Comparison of ENCODE assay signal across 8 cellular contexts in the genomic region with DNA sequence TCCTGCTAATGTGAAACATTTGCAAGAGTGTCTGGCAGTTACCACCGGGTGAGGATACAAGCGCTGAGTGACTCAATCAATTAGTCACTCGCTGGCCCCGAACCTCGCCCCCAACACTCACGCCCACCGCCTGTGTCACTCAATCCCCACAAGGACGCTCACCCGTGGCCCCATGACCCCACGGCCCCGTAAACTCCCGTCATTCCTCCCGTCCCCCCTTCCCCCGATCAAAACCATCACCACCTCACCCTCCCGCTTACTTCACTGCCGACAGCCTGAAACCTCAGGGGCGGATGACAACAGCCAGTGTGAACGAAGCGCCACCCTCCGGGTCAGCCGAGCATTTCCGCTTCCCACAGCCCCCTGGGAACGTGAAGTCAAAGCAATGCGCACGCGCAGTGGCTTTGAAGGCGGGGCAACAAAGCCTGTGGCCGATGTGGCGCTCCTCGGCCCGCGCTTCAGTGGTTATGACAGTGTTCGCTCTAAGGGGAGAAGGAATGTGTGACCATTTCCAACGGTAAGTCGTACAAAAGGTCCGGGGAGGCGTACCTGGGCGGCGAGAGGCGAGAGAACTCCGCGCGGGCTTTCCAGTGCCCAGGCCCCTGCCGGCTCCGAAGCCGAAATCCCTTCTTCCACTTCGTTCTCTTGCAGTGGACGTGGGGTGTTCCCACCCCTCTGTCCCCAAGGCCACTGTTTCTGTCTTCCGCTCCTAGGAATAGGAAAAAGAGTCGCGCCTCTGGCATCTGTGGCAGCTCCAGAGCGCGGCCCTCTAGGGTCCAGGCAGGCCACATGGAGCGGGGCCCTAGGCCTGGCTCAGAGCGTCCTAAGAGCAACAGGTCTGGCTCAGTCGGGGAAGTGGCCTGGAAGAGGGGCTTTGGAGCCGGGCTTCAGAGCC. TPM values are rescaled to one million over a fixed set of nuclear protein-coding genes. Genes with fewer than 3 reads are reported as not detected.
DNase-seq lines count a peak whose midpoint lies in the region; ATAC-seq and TF ChIP-seq lines count a peak whose summit lies in the region.

ZNF674 (minus strand) TSS at position 311 of the 895 bp plus-strand sequence. CDS start 3,334 bp downstream, outside the sequence.

- H3K4me3 ChIP-seq in GM12865 (ENCODE audit: low read depth, low read length) (peak within 1 kb of the TSS; percentile 92), trophoblast cell (ENCODE audit: low read depth, low read length) (peak within 1 kb of the TSS; percentile 82), transverse colon (peak within 1 kb of the TSS; percentile 51 to 81 (median 72))

- peak within 1 kb of the TSS; percentile 81 for H4K8ac ChIP-seq in trophoblast cell (ENCODE audit: low read depth, low read length)

- H2AK5ac ChIP-seq in trophoblast cell (ENCODE audit: low read length), result peak within 1 kb of the TSS; percentile 29

- H3K27ac ChIP-seq in trophoblast cell (ENCODE audit: low read depth, low read length) (peak within 1 kb of the TSS; percentile 63), transverse colon (peak within 1 kb of the TSS; percentile 73 to 91 (median 80))

- peak within 1 kb of the TSS; percentile 98 for H3K9ac ChIP-seq in trophoblast cell (ENCODE audit: low read length)

- H3K9me3 Mint-ChIP-seq in activated naive CD8-positive, alpha-beta T cell treated with anti-CD3 and anti-CD28 coated beads, Interleukin-2, amount 10 ng/mL, durations not matched to agents 7 days and 5 days, result no peaks in the 10 kb centered on the region

- H2BK12ac ChIP-seq in trophoblast cell (ENCODE audit: low read length), result no peak within 1 kb of the TSS

- H4K12ac ChIP-seq in trophoblast cell (ENCODE audit: low read depth, low read length), result peak within 1 kb of the TSS; percentile 80

- DNase-seq in GM12865 (ENCODE audit: low read depth), result peak; percentile 95
- DNase-seq in NCI-H1092 (lab: John Stamatoyannopoulos, UW), result peak; percentile 94
- DNase-seq in SKM-1 (lab: John Stamatoyannopoulos, UW; ENCODE audit: unreplicated experiment), result peak; percentile 45
- DNase-seq in activated naive CD8-positive, alpha-beta T cell treated with anti-CD3 and anti-CD28 coated beads, Interleukin-2, amount 10 ng/mL, durations not matched to agents 7 days and 5 days, result peak; percentile 90
- peak; percentile 97 for DNase-seq in cardiac septum (ENCODE audit: low spot score)
- DNase-seq in trophoblast cell, result peak; percentile 82 to 95
- peak; percentile 94 for DNase-seq in transverse colon

- peak within 1 kb of the TSS; percentile 74 for H2BK120ac ChIP-seq in trophoblast cell (ENCODE audit: insufficient read depth, low read length, poor library complexity)

- H3K27me3 Mint-ChIP-seq in activated naive CD8-positive, alpha-beta T cell treated with anti-CD3 and anti-CD28 coated beads, Interleukin-2, amount 10 ng/mL, durations not matched to agents 7 days and 5 days, result no peaks in the 10 kb centered on the region

- ATAC-seq in HG02623 (IDR thresholded peaks at IDR 0.05; ENCODE audit: unreplicated experiment), result peak; percentile 84
- peak; percentile 95 for ATAC-seq in activated naive CD8-positive, alpha-beta T cell treated with anti-CD3 and anti-CD28 coated beads, Interleukin-2, amount 10 ng/mL, durations not matched to agents 7 days and 5 days (ENCODE audit: low read depth)

- H2AFZ ChIP-seq in trophoblast cell (ENCODE audit: insufficient read depth, low read length, poor library complexity), result peak within 1 kb of the TSS; percentile 84

- H3K27me3 ChIP-seq in trophoblast cell (ENCODE audit: insufficient read depth, low read length), result no peaks in the 10 kb centered on the region
- no peaks in the 10 kb centered on the region for H3K27me3 ChIP-seq in transverse colon

- POLR2A ChIA-PET in activated naive CD8-positive, alpha-beta T cell treated with anti-CD3 and anti-CD28 coated beads, Interleukin-2, amount 10 ng/mL, durations not matched to agents 7 days and 5 days (lab: Charles Lee), result no interaction called here

- peak within 1 kb of the TSS; percentile 90 for H3K4ac ChIP-seq in trophoblast cell (ENCODE audit: low read depth, low read length)

- TF ChIP-seq CTCF in GM12865 (IDR thresholded peaks at IDR 0.05; ENCODE audit: insufficient read depth, low read depth, low read length, missing control alignments) (peak; percentile 28), transverse colon (IDR thresholded peaks at IDR 0.05) (peak; percentile 23 to 68 (median 34))

- H4K91ac ChIP-seq in trophoblast cell (ENCODE audit: low read depth, low read length), result peak within 1 kb of the TSS; percentile 82

- H3K36me3 ChIP-seq in trophoblast cell (ENCODE audit: control insufficient read depth in 1 of 2, insufficient read depth in 2 of 2, low read length in 2 of 2) (peaks cover 2 to 6% of the 10 kb centered on the region in 2 experiments), transverse colon (no peaks in the 10 kb centered on the region)

- H3K9me3 ChIP-seq in trophoblast cell (ENCODE audit: insufficient read depth, low read depth, low read length), result no peaks in the 10 kb centered on the region
- no peaks in the 10 kb centered on the region for H3K9me3 ChIP-seq in transverse colon

- no CpG with 5 or more reads among the region's 57 CpGs for WGBS in trophoblast cell (ENCODE audit: extremely low coverage, insufficient coverage, insufficient read length)
- 50% methylated on average over 57 of the region's 57 CpGs; no CpG with 5 or more reads in 1 of the 2 donors for WGBS in transverse colon (ENCODE audit: low coverage in 1 of 2), 2 donors

- H3K36me3 Mint-ChIP-seq in activated naive CD8-positive, alpha-beta T cell treated with anti-CD3 and anti-CD28 coated beads, Interleukin-2, amount 10 ng/mL, durations not matched to agents 7 days and 5 days, result peaks cover 6% of the 10 kb centered on the region

- peak; percentile 79 for TF ChIP-seq POLR2A in transverse colon (IDR thresholded peaks at IDR 0.05)

- peak within 1 kb of the TSS; percentile 99 for H3K27ac Mint-ChIP-seq in activated naive CD8-positive, alpha-beta T cell treated with anti-CD3 and anti-CD28 coated beads, Interleukin-2, amount 10 ng/mL, durations not matched to agents 7 days and 5 days

- peaks cover 23% of the 10 kb centered on the region for H3K4me1 Mint-ChIP-seq in activated naive CD8-positive, alpha-beta T cell treated with anti-CD3 and anti-CD28 coated beads, Interleukin-2, amount 10 ng/mL, durations not matched to agents 7 days and 5 days

- H3K14ac ChIP-seq in trophoblast cell (ENCODE audit: low read length), result peak within 1 kb of the TSS; percentile 56

- H3K4me1 ChIP-seq in trophoblast cell (ENCODE audit: control insufficient read depth in 1 of 2, insufficient read depth in 2 of 2, low read length in 2 of 2) (peaks cover 3 to 5% of the 10 kb centered on the region in 2 experiments), transverse colon (peaks cover 0 to 18% (median 6%) of the 10 kb centered on the region in 4 donors)

- H3K4me2 ChIP-seq in trophoblast cell (ENCODE audit: low read length), result peak within 1 kb of the TSS; percentile 75

- H2BK5ac ChIP-seq in trophoblast cell (ENCODE audit: low read depth, low read length, poor library complexity), result peak within 1 kb of the TSS; percentile 49

- no peak for TF ChIP-seq EP300 in transverse colon (IDR thresholded peaks at IDR 0.05; ENCODE audit: low read depth)

- peaks cover 8% of the 10 kb centered on the region for H3K79me1 ChIP-seq in trophoblast cell (ENCODE audit: low read length)

- intact Hi-C loops in cardiac septum (cut with DNase I) (no loop called here), transverse colon (cut with DNase I; ENCODE audit: low total_unique reads) (no loop called here)

- H3K23ac ChIP-seq in trophoblast cell (ENCODE audit: low read length), result no peak within 1 kb of the TSS

- peaks cover 8% of the 10 kb centered on the region for H3K79me2 ChIP-seq in trophoblast cell (ENCODE audit: control insufficient read depth, insufficient read depth, low read length, poor library complexity)

- in situ Hi-C loops in transverse colon (cut with MboI; ENCODE audit: low pct_ligation_motif_present in 1 of 4, low pct_unique_long_range_greater_than_20kb in 1 of 4, low sequenced_read_pairs in 3 of 4), result no loop called here

- H3K4me3 Mint-ChIP-seq in activated naive CD8-positive, alpha-beta T cell treated with anti-CD3 and anti-CD28 coated beads, Interleukin-2, amount 10 ng/mL, durations not matched to agents 7 days and 5 days, result peak within 1 kb of the TSS; percentile 97

- H3K18ac ChIP-seq in trophoblast cell (ENCODE audit: low read length), result peak within 1 kb of the TSS; percentile 75

RNA-seq across cellular contexts. Expression of gene ZNF674, which starts in this region (rescaled TPM):
- 1 to 10 TPM; 4.7 to 5.4 TPM for total RNA-seq in activated naive CD8-positive, alpha-beta T cell treated with anti-CD3 and anti-CD28 coated beads, Interleukin-2, amount 10 ng/mL, durations not matched to agents 7 days and 5 days
- total RNA-seq in cardiac septum (2.0 TPM), transverse colon (10 to 100 TPM in 1 of 4 donors, 1 to 10 TPM in 2, under 1 TPM in 1; 0.37 to 11.0 (median 5.6) TPM)
- polyA plus RNA-seq in trophoblast cell (2013), result 2.6 and 2.7 TPM in 2 replicates

Comparison
In these comparisons a context has a peak if more than half of its experiments do, and no peak if none do; other contexts are left out.
1. Peak in every context shown above with its lines: DNase-seq, ATAC-seq, H3K4me3 ChIP-seq and H3K27ac ChIP-seq.
2. DNase-seq: peak in every context shown above with its lines; median percentile 97 in cardiac septum; 95 in GM12865; 94 in NCI-H1092; 94 in transverse colon; 90 in activated naive CD8-positive, alpha-beta T cell treated with anti-CD3 and anti-CD28 coated beads, Interleukin-2, amount 10 ng/mL, durations not matched to agents 7 days and 5 days; 88 in trophoblast cell; 45 in SKM-1.